Comparison of ENCODE assay signal across 16 cellular contexts in genomic region chr17:74190807-74191206, GRCh38. TPM values are rescaled to one million over a fixed set of nuclear protein-coding genes. Genes with fewer than 3 reads are reported as not detected.
DNase-seq lines count a peak whose midpoint lies in the region; ATAC-seq and TF ChIP-seq lines count a peak whose summit lies in the region.
"Had no signal": no experiment of that assay in that cellular context is flagged by ENCODE, and none has a peak within 500 bp of the region (broad histone marks: within the 10 kb centered on the region; RNA-seq: fewer than 3 reads in every experiment).

No MANE protein-coding gene starts in this region.

- no peak overlapping the region for H3K4me3 ChIP-seq in endodermal cell (ENCODE audit: low read length)
- H3K4me3 ChIP-seq in liver (ENCODE audit: low read depth in 1 of 3, low read length in 3 of 3) = no peak overlapping the region
- H3K4me3 ChIP-seq: upper lobe of left lung had no signal

- H3K27ac ChIP-seq in endodermal cell (ENCODE audit: low read depth, low read length) (no peak overlapping the region), liver (ENCODE audit: low read depth in 1 of 2, low read length in 2 of 2) (no peak overlapping the region)
- H3K27ac ChIP-seq: upper lobe of left lung had no signal

- TF ChIP-seq CTCF in endodermal cell (conservative IDR thresholded peaks at IDR 0.05) (no peak), liver (IDR thresholded peaks at IDR 0.05; ENCODE audit: low read depth, low read length, missing input control) (no peak), Calu3 (IDR thresholded peaks at IDR 0.05; ENCODE audit: unreplicated experiment) (no peak)

- 60 to 87% methylated on average over 3 to 4 of the region's 5 CpGs for WGBS in endodermal cell (ENCODE audit: insufficient coverage in 1 of 2, insufficient read length in 1 of 2), 2 experiments
- WGBS in liver = 47% methylated on average over 5 of the region's 5 CpGs

- intact Hi-C loops in Calu3 (cut with micrococcal nuclease; ENCODE audit: unreplicated experiment) = no loop called here

- CTCF ChIA-PET in Calu3 (lab: Charles Lee) = interaction anchor here (0.6 to 1.1 kb wide), 3 partner anchors 9 to 164 kb away, joined by 3 to 6 read pairs (median 3); no protein-coding TSS in a partner anchor

- no peak for ATAC-seq in GM18907 (IDR thresholded peaks at IDR 0.05; ENCODE audit: unreplicated experiment)

- TF ChIP-seq RAD21 in liver (IDR thresholded peaks at IDR 0.05) = no peak

- H3K36me3 Mint-ChIP-seq in endodermal cell (ENCODE audit: low read depth) (no peaks in the 10 kb centered on the region), Calu3 (ENCODE audit: insufficient read depth, unreplicated experiment) (no peaks in the 10 kb centered on the region)
- H3K36me3 Mint-ChIP-seq: naive thymus-derived CD8-positive, alpha-beta T cell had no signal

- BruUV-seq in Calu3 (replicated peaks; lab: Mats Ljungman, UMichigan) = no TSS peak

- H3K27me3 ChIP-seq in endodermal cell (ENCODE audit: control insufficient read depth, insufficient read depth, low read length, poor library complexity, severe bottlenecking) (no peaks in the 10 kb centered on the region), liver (ENCODE audit: control insufficient read depth in 4 of 4, insufficient read depth in 4 of 4, low read length in 3 of 4) (no peaks in the 10 kb centered on the region)
- H3K27me3 ChIP-seq: BE2C had no signal

- H3K9me3 ChIP-seq in endodermal cell (ENCODE audit: control insufficient read depth, low read length) (no peaks in the 10 kb centered on the region), liver (ENCODE audit: control insufficient read depth in 4 of 4, low read length in 3 of 4) (no peaks in the 10 kb centered on the region)
- H3K9me3 ChIP-seq: BE2C, upper lobe of left lung had no signal

- H3K27ac Mint-ChIP-seq in endodermal cell = no peak overlapping the region
- no peak overlapping the region for H3K27ac Mint-ChIP-seq in Calu3 (ENCODE audit: unreplicated experiment)
- H3K27ac Mint-ChIP-seq: naive thymus-derived CD8-positive, alpha-beta T cell had no signal

- H3K4me1 ChIP-seq in endodermal cell (ENCODE audit: control insufficient read depth, insufficient read depth, low read length) = no peaks in the 10 kb centered on the region
- H3K4me1 ChIP-seq in liver (ENCODE audit: control insufficient read depth in 4 of 4, insufficient read depth in 4 of 4, low read length in 3 of 4) = peaks cover 0 to 5% (median 1%) of the 10 kb centered on the region in 4 donors

- H3K36me3 ChIP-seq in endodermal cell (ENCODE audit: control insufficient read depth, insufficient read depth, low read length) (no peaks in the 10 kb centered on the region), liver (ENCODE audit: control insufficient read depth in 4 of 4, insufficient read depth in 3 of 4, low read depth in 1 of 4, low read length in 3 of 4) (no peaks in the 10 kb centered on the region)
- H3K36me3 ChIP-seq: BE2C, upper lobe of left lung had no signal

- H3K9me3 Mint-ChIP-seq in endodermal cell (no peaks in the 10 kb centered on the region), Calu3 (ENCODE audit: low read depth, unreplicated experiment) (no peaks in the 10 kb centered on the region)

- H3K4me1 Mint-ChIP-seq in endodermal cell (peaks cover 12% of the 10 kb centered on the region), Calu3 (ENCODE audit: low read depth, unreplicated experiment) (peaks cover 12% of the 10 kb centered on the region)

- H3K4me3 Mint-ChIP-seq in endodermal cell (no peak overlapping the region), Calu3 (ENCODE audit: low read depth, unreplicated experiment) (no peak overlapping the region)
- H3K4me3 Mint-ChIP-seq: naive thymus-derived CD8-positive, alpha-beta T cell had no signal

- DNase-seq in Daoy (ENCODE audit: low read depth) (peak; percentile 49), NCI-H526 treated with DMSO at 0.1 percent for 48 hours (lab: John Stamatoyannopoulos, UW) (peak; percentile 48), endodermal cell (peak; percentile 93), NCI-H1417 (lab: John Stamatoyannopoulos, UW) (no peak), Calu3 (no peak), GF-D8 (lab: John Stamatoyannopoulos, UW) (no peak)
- DNase-seq: activated CD4-positive, alpha-beta T cell treated with anti-CD3 and anti-CD28 coated beads, Interleukin-2, amount 50 U/mL, for 4 hours; BE2C; cortex of kidney; NCI-H1105; stimulated activated CD4-positive, alpha-beta T cell treated with anti-CD3 and anti-CD28 coated beads, Interleukin-2, amount 100 ng/mL, for 48 hours; T-helper 9 cell; upper lobe of left lung had no signal

- H3K9ac ChIP-seq in endodermal cell (ENCODE audit: extremely low read depth, low read length, poor library complexity, severe bottlenecking) (no peak overlapping the region), liver (ENCODE audit: low read depth in 1 of 2, low read length in 2 of 2) (no peak overlapping the region)

- H3K27me3 Mint-ChIP-seq in endodermal cell (ENCODE audit: insufficient read depth) = peaks cover 12% of the 10 kb centered on the region
- H3K27me3 Mint-ChIP-seq in Calu3 (ENCODE audit: unreplicated experiment) = peaks cover 100% of the 10 kb centered on the region

TF ChIP-seq in liver, 16 proteins besides CTCF, POLR2A, EP300 and RAD21:
- TF ChIP-seq REST (IDR thresholded peaks at IDR 0.05) = peak; percentile 98
- no peak for TF ChIP-seq HNF4G (IDR thresholded peaks at IDR 0.05)

RNA-seq across cellular contexts. Expression of gene RPL38, which starts 12.7 kb away (rescaled TPM):
- total RNA-seq in Daoy (2014; rRNA removed; shearing (Covaris generic)) = 653 and 1,148 TPM in 2 replicates
- total RNA-seq in endodermal cell = 1,000 to 10,000 TPM; 1,155 to 1,199 TPM
- 1,898 TPM for polyA plus RNA-seq in endodermal cell (2013, experiment 1 of 2)
- polyA plus RNA-seq in endodermal cell (2013, experiment 2 of 2) = 1,809 TPM
- 1,000 to 10,000 TPM in 1 of 2 donors, 10 to 100 TPM in 1; 67.7 to 1,367 TPM for total RNA-seq in liver
- polyA plus RNA-seq in liver = 100 to 1,000 TPM; 387 to 523 TPM
- total RNA-seq in Calu3 (2022) = 708 and 725 TPM in 2 replicates

RNA-seq across cellular contexts. Expression of gene TTYH2, which starts 22.6 kb away (rescaled TPM):
- 2.9 and 17.6 TPM in 2 replicates for total RNA-seq in Daoy (2014; rRNA removed; shearing (Covaris generic))
- total RNA-seq in endodermal cell = 1 to 10 TPM; 1.2 to 1.6 TPM
- polyA plus RNA-seq in endodermal cell (2013, experiment 1 of 2) = 20.3 TPM
- 18.3 TPM for polyA plus RNA-seq in endodermal cell (2013, experiment 2 of 2)
- 1 to 10 TPM; 1.3 to 2.4 TPM for total RNA-seq in liver
- polyA plus RNA-seq in liver = under 1 TPM; 0.40 to 0.72 TPM
- total RNA-seq in Calu3 (2022) = 0.28 and 0.81 TPM in 2 replicates

Comparison
In these comparisons a context has a peak if more than half of its experiments do, and no peak if none do; other contexts are left out.
1. DNase-seq: peak in Daoy (single experiment), NCI-H526 treated with DMSO at 0.1 percent for 48 hours (single experiment) and endodermal cell (single experiment); none in NCI-H1417 (0 of 3), Calu3 (single experiment) and GF-D8 (single experiment).